5 cellular contexts compared by ENCODE assay signal in the genomic region with DNA sequence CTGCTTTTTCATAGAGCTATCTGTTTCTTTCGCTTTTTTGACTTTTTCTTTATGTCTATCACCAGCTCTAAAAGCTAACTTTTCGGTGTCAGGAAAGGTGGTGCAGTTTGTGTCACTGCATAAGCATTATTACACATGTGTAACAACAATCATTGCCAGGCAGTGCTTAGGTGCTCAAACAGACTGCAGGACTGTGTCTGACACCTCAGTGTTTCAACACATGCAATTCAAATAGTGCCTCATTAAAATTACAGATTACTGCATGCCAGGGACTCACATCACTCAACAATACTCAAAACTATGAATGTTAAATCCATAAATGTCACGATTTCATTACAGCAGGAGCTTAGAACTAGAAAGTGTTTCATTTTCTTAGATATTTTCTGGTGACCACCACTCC.
"Had no signal": no experiment of that assay in that cellular context is flagged by ENCODE, and none has a peak within 500 bp of the region (broad histone marks: within the 10 kb centered on the region; RNA-seq: fewer than 3 reads in every experiment).

No MANE protein-coding gene starts in this region.

- H3K27ac Mint-ChIP-seq: GM23338, H9 had no signal

- H3K4me3 ChIP-seq: GM23338, K562 had no signal

- DNase-seq: H9, HCEC 1CT, IMR-90 had no signal

- H3K4me1 Mint-ChIP-seq: GM23338, H9 had no signal

- H3K4me3 Mint-ChIP-seq: GM23338, H9 had no signal

- ATAC-seq: GM23338, K562 had no signal

- H3K4me2 ChIP-seq: GM23338 had no signal

- H2AFZ ChIP-seq: GM23338 had no signal
